In genomic region chr10:46030091-46030937, GRCh38 we compare ENCODE assay signal across 8 cellular contexts. TPM values are rescaled to one million over a fixed set of nuclear protein-coding genes. Genes with fewer than 3 reads are reported as not detected.
A peak's percentile ranks its signal among the peaks of the same experiment; 100 is the strongest.
DNase-seq lines count a peak whose midpoint lies in the region; ATAC-seq and TF ChIP-seq lines count a peak whose summit lies in the region.

TSS of gene NCOA4 (minus strand) at chr10:46030623. CDS start at chr10:46016680, 13,943 bp downstream.

- peak within 1 kb of the TSS; percentile 95 for H2BK120ac ChIP-seq in trophoblast cell (ENCODE audit: insufficient read depth, low read length, poor library complexity)

- TF ChIP-seq CTCF in GM12872 (IDR thresholded peaks at IDR 0.05; ENCODE audit: insufficient read depth, low read depth, low read length) = peak; percentile 86
- TF ChIP-seq CTCF in SU-DHL-6 (IDR thresholded peaks at IDR 0.05; ENCODE audit: insufficient read depth, low read length, poor library complexity, severe bottlenecking) = peak; percentile 54
- TF ChIP-seq CTCF in cardiac muscle cell (IDR thresholded peaks at IDR 0.05; ENCODE audit: low read depth, low read length) = peak; percentile 80
- TF ChIP-seq CTCF in transverse colon (IDR thresholded peaks at IDR 0.05) = peak; percentile 53 to 86 (median 74)

- H3K36me3 ChIP-seq in SU-DHL-6 (ENCODE audit: low read length) (no peaks in the 10 kb centered on the region), cardiac muscle cell (no peaks in the 10 kb centered on the region), trophoblast cell (ENCODE audit: control insufficient read depth in 1 of 2, insufficient read depth in 2 of 2, low read length in 2 of 2) (no peaks in the 10 kb centered on the region), transverse colon (no peaks in the 10 kb centered on the region)

- peak within 1 kb of the TSS; percentile 79 for H2BK12ac ChIP-seq in trophoblast cell (ENCODE audit: low read length)

- H3K9me2 ChIP-seq in SU-DHL-6 (replicated peaks; ENCODE audit: insufficient read depth, low read length) = no peaks in the 10 kb centered on the region

- H3K4me1 ChIP-seq in cardiac muscle cell (ENCODE audit: low read depth) (peaks cover 35% of the 10 kb centered on the region), trophoblast cell (ENCODE audit: control insufficient read depth in 1 of 2, insufficient read depth in 2 of 2, low read length in 2 of 2) (peaks cover 5 to 7% of the 10 kb centered on the region in 2 experiments), transverse colon (peaks cover 16 to 47% (median 42%) of the 10 kb centered on the region in 4 donors)

- H2BK5ac ChIP-seq in trophoblast cell (ENCODE audit: low read depth, low read length, poor library complexity) = peak within 1 kb of the TSS; percentile 94

- H3K27me3 ChIP-seq in SU-DHL-6 (ENCODE audit: low read length) = no peaks in the 10 kb centered on the region
- no peaks in the 10 kb centered on the region for H3K27me3 ChIP-seq in cardiac muscle cell
- H3K27me3 ChIP-seq in trophoblast cell (ENCODE audit: insufficient read depth, low read length) = no peaks in the 10 kb centered on the region
- no peaks in the 10 kb centered on the region for H3K27me3 ChIP-seq in transverse colon

- DNase-seq in NCI-H1105 treated with DMSO at 0.1 percent for 48 hours (lab: John Stamatoyannopoulos, UW) (peak; percentile 87), cardiac muscle cell (ENCODE audit: low read depth in 1 of 2, low spot score in 1 of 2) (peak; percentile 99), trophoblast cell (peak; percentile 98 to 99), transverse colon (peak; percentile 98)
- peak; percentile 90 for DNase-seq in activated naive CD8-positive, alpha-beta T cell treated with anti-CD3 and anti-CD28 coated beads, Interleukin-2, amount 50 U/mL, for 16 hours (ENCODE audit: low read depth, low spot score)

- H3K4me2 ChIP-seq in SU-DHL-6 (ENCODE audit: low read depth, low read length, poor library complexity, severe bottlenecking) (peak within 1 kb of the TSS; percentile 86), trophoblast cell (ENCODE audit: low read length) (peak within 1 kb of the TSS; percentile 95)

- H3K79me1 ChIP-seq in trophoblast cell (ENCODE audit: low read length) = peaks cover 10% of the 10 kb centered on the region

- peak within 1 kb of the TSS; percentile 98 for H4K8ac ChIP-seq in trophoblast cell (ENCODE audit: low read depth, low read length)

- H3F3A ChIP-seq in SU-DHL-6 (ENCODE audit: insufficient read depth) = peaks cover 10% of the 10 kb centered on the region; the same call in 1 of the 2 replicates

- TF ChIP-seq EP300 in transverse colon (IDR thresholded peaks at IDR 0.05; ENCODE audit: low read depth) = no peak

- peak; percentile 96 for ATAC-seq in HG02678 (IDR thresholded peaks at IDR 0.05; ENCODE audit: unreplicated experiment)

- peak within 1 kb of the TSS; percentile 99 for H3K18ac ChIP-seq in trophoblast cell (ENCODE audit: low read length)

- H3K9ac ChIP-seq in SU-DHL-6 (ENCODE audit: low read length) (peak within 1 kb of the TSS; percentile 82), trophoblast cell (ENCODE audit: low read length) (peak within 1 kb of the TSS; percentile 99)

- peak within 1 kb of the TSS; percentile 88 for H4K91ac ChIP-seq in trophoblast cell (ENCODE audit: low read depth, low read length)

- no peak within 1 kb of the TSS for H3K23ac ChIP-seq in trophoblast cell (ENCODE audit: low read length)

- no peaks in the 10 kb centered on the region for H3K9me3 ChIP-seq in SU-DHL-6 (ENCODE audit: insufficient read depth, low read length)
- H3K9me3 ChIP-seq in cardiac muscle cell (ENCODE audit: low read depth) = no peaks in the 10 kb centered on the region
- no peaks in the 10 kb centered on the region for H3K9me3 ChIP-seq in trophoblast cell (ENCODE audit: insufficient read depth, low read depth, low read length)
- no peaks in the 10 kb centered on the region for H3K9me3 ChIP-seq in transverse colon

- peak; percentile 93 for TF ChIP-seq POLR2A in transverse colon (IDR thresholded peaks at IDR 0.05)

- H4K12ac ChIP-seq in trophoblast cell (ENCODE audit: low read depth, low read length) = peak within 1 kb of the TSS; percentile 98

- peak within 1 kb of the TSS; percentile 98 for H3K14ac ChIP-seq in trophoblast cell (ENCODE audit: low read length)

- H3K79me2 ChIP-seq in SU-DHL-6 (ENCODE audit: insufficient read depth, low read length) (peaks cover 50% of the 10 kb centered on the region), trophoblast cell (ENCODE audit: control insufficient read depth, insufficient read depth, low read length, poor library complexity) (peaks cover 7% of the 10 kb centered on the region)

- in situ Hi-C loops in transverse colon (cut with MboI; ENCODE audit: low pct_ligation_motif_present in 1 of 4, low pct_unique_long_range_greater_than_20kb in 1 of 4, low sequenced_read_pairs in 3 of 4) = no loop called here

- H3K4ac ChIP-seq in trophoblast cell (ENCODE audit: low read depth, low read length) = peak within 1 kb of the TSS; percentile 64

- no CpG with 5 or more reads among the region's 59 CpGs for WGBS in trophoblast cell (ENCODE audit: extremely low coverage, insufficient coverage, insufficient read length)
- 2% methylated on average over 15 to 55 of the region's 59 CpGs for WGBS in transverse colon (ENCODE audit: low coverage in 1 of 2), 2 donors

- peaks cover 32% of the 10 kb centered on the region for H4K20me1 ChIP-seq in SU-DHL-6 (ENCODE audit: low read depth, low read length)

- H2AK5ac ChIP-seq in trophoblast cell (ENCODE audit: low read length) = peak within 1 kb of the TSS; percentile 82

- peak within 1 kb of the TSS; percentile 80 for H3K4me3 ChIP-seq in SU-DHL-6 (ENCODE audit: insufficient read depth, low read length, poor library complexity, severe bottlenecking)
- H3K4me3 ChIP-seq in cardiac muscle cell = peak within 1 kb of the TSS; percentile 77
- peak within 1 kb of the TSS; percentile 98 for H3K4me3 ChIP-seq in trophoblast cell (ENCODE audit: low read depth, low read length)
- H3K4me3 ChIP-seq in transverse colon = peak within 1 kb of the TSS; percentile 68 to 92 (median 80)

- intact Hi-C loops in transverse colon (cut with DNase I; ENCODE audit: low total_unique reads) = no loop called here

- H2AFZ ChIP-seq in SU-DHL-6 (ENCODE audit: low read depth, low read length, severe bottlenecking) = peak within 1 kb of the TSS; percentile 99
- H2AFZ ChIP-seq in trophoblast cell (ENCODE audit: insufficient read depth, low read length, poor library complexity) = peak within 1 kb of the TSS; percentile 46

- H3K27ac ChIP-seq in SU-DHL-6 (ENCODE audit: low read depth, low read length) (peak within 1 kb of the TSS; percentile 30), cardiac muscle cell (peak within 1 kb of the TSS; percentile 91), trophoblast cell (ENCODE audit: low read depth, low read length) (peak within 1 kb of the TSS; percentile 90), transverse colon (peak within 1 kb of the TSS; percentile 90 to 96 (median 95))

RNA-seq across cellular contexts. Expression of gene NCOA4, which starts in this region (rescaled TPM):
- total RNA-seq in cardiac muscle cell (171 and 292 TPM in 2 replicates), transverse colon (100 to 1,000 TPM; 129 to 208 (median 178) TPM)
- polyA plus RNA-seq in cardiac muscle cell = 149 and 251 TPM in 2 replicates
- polyA plus RNA-seq in trophoblast cell (2013) = 187 and 194 TPM in 2 replicates

Comparison
In these comparisons a context has a peak if more than half of its experiments do, and no peak if none do; other contexts are left out.
1. Peak in every context shown above with its lines: DNase-seq, ATAC-seq, H3K4me3 ChIP-seq and H3K27ac ChIP-seq.
2. H3K27ac ChIP-seq: peak in every context shown above with its lines; median percentile 95 in transverse colon; 91 in cardiac muscle cell; 90 in trophoblast cell; 30 in SU-DHL-6.